Comparison of ENCODE assay signal across 16 cellular contexts in genomic region chr2:61218076-61218816, GRCh38. TPM values are rescaled to one million over a fixed set of nuclear protein-coding genes. Genes with fewer than 3 reads are reported as not detected.
A peak's percentile ranks its signal among the peaks of the same experiment; 100 is the strongest.
DNase-seq lines count a peak whose midpoint lies in the region; ATAC-seq and TF ChIP-seq lines count a peak whose summit lies in the region.
"Had no signal": no experiment of that assay in that cellular context is flagged by ENCODE, and none has a peak within 500 bp of the region (broad histone marks: within the 10 kb centered on the region; RNA-seq: fewer than 3 reads in every experiment).

No MANE protein-coding gene starts in this region.

- ATAC-seq in PC-3 (no peak; the same call in 1 of the 2 replicates), GM19023 (IDR thresholded peaks at IDR 0.05; ENCODE audit: unreplicated experiment) (no peak), GM21825 (IDR thresholded peaks at IDR 0.05; ENCODE audit: unreplicated experiment) (no peak)
- ATAC-seq: HCT116 had no signal

- DNase-seq in PC-3: no peak
- no peak for DNase-seq in colonic mucosa
- no peak for DNase-seq in hepatocyte (ENCODE audit: low spot score)
- no peak for DNase-seq in transverse colon
- no peak for DNase-seq in DMS79 (lab: John Stamatoyannopoulos, UW)
- DNase-seq: ACHN; AML-193; DMS79 treated with DMSO at 0.1 percent for 48 hours; NCI-H1417; NCI-H187 treated with DMSO at 0.1 percent for 48 hours; NK-92 treated with Interleukin-12 subunit alpha and Interleukin-12 subunit beta, amount 100 ng/mL, for 24 hours had no signal

- CTCF ChIA-PET in PC-3 (lab: Charles Lee): no interaction called here

- H3K79me2 ChIP-seq in PC-3 (ENCODE audit: low read length) (no peaks in the 10 kb centered on the region), hepatocyte (no peaks in the 10 kb centered on the region)

- H3K4me2 ChIP-seq in PC-3 (ENCODE audit: low read length) (no peak overlapping the region), hepatocyte (no peak overlapping the region)

- H3K4me3 ChIP-seq in PC-3 (ENCODE audit: low read length): no peak overlapping the region
- H3K4me3 ChIP-seq in colonic mucosa: no peak overlapping the region
- H3K4me3 ChIP-seq in hepatocyte: no peak overlapping the region
- H3K4me3 ChIP-seq in transverse colon: no peak overlapping the region
- H3K4me3 ChIP-seq: GM23248, SK-N-MC had no signal

- POLR2A ChIA-PET in PC-3 (lab: Charles Lee; ENCODE audit: unreplicated experiment): no interaction called here

- H3K9me2 ChIP-seq in PC-3 (replicated peaks; ENCODE audit: low read length) (no peaks in the 10 kb centered on the region), hepatocyte (replicated peaks; ENCODE audit: insufficient read depth) (no peaks in the 10 kb centered on the region)

- H3K9me3 ChIP-seq in PC-3 (ENCODE audit: low read length): no peaks in the 10 kb centered on the region
- no peaks in the 10 kb centered on the region for H3K9me3 ChIP-seq in colonic mucosa
- no peaks in the 10 kb centered on the region for H3K9me3 ChIP-seq in hepatocyte (ENCODE audit: low read depth)
- H3K9me3 ChIP-seq in transverse colon: no peaks in the 10 kb centered on the region

- no peaks in the 10 kb centered on the region for H3K27me3 ChIP-seq in PC-3 (ENCODE audit: low read length)
- no peaks in the 10 kb centered on the region for H3K27me3 ChIP-seq in colonic mucosa
- no peaks in the 10 kb centered on the region for H3K27me3 ChIP-seq in hepatocyte
- H3K27me3 ChIP-seq in transverse colon: no peaks in the 10 kb centered on the region

- intact Hi-C loops in PC-3 (cut with micrococcal nuclease): no loop called here
- intact Hi-C loops in colonic mucosa (cut with DNase I): no loop called here
- intact Hi-C loops in transverse colon (cut with DNase I; ENCODE audit: low total_unique reads): no loop called here

- no peaks in the 10 kb centered on the region for H4K20me1 ChIP-seq in PC-3 (ENCODE audit: low read length)
- no peaks in the 10 kb centered on the region for H4K20me1 ChIP-seq in hepatocyte (ENCODE audit: insufficient read depth, poor library complexity, severe bottlenecking)

- no peak for TF ChIP-seq POLR2A in transverse colon (IDR thresholded peaks at IDR 0.05)

- no peaks in the 10 kb centered on the region for H3F3A ChIP-seq in PC-3 (ENCODE audit: low read length, unreplicated experiment)

- H3K9ac ChIP-seq in PC-3 (ENCODE audit: low read length): no peak overlapping the region
- peak overlapping the region in 1 of 2 donors; percentile 12 for H3K9ac ChIP-seq in colonic mucosa (ENCODE audit: low read depth in 2 of 2, low read length in 2 of 2)
- H3K9ac ChIP-seq: GM23248 had no signal

- BruUV-seq in PC-3 (replicated peaks; lab: Mats Ljungman, UMichigan): no TSS peak

- no peak overlapping the region for H2AFZ ChIP-seq in PC-3 (ENCODE audit: low read length)
- no peak overlapping the region for H2AFZ ChIP-seq in hepatocyte
- H2AFZ ChIP-seq: GM23248 had no signal

- H3K36me3 ChIP-seq in PC-3 (ENCODE audit: low read depth, low read length): peaks cover 33% of the 10 kb centered on the region; the same call in 1 of the 2 replicates
- no peaks in the 10 kb centered on the region for H3K36me3 ChIP-seq in colonic mucosa
- no peaks in the 10 kb centered on the region for H3K36me3 ChIP-seq in hepatocyte (replicated peaks; ENCODE audit: insufficient read depth, low read depth)
- peaks cover 0 to 47% (median 7%) of the 10 kb centered on the region in 4 donors for H3K36me3 ChIP-seq in transverse colon

- WGBS in hepatocyte (ENCODE audit: low lambda C conversion rate, missing lambda C conversion rate): over 99% methylated on average over 4 of the region's 4 CpGs
- WGBS in transverse colon (ENCODE audit: low coverage in 1 of 2), 2 donors: 80 to 95% methylated on average over 4 of the region's 4 CpGs

- H3K4me1 ChIP-seq in PC-3 (ENCODE audit: insufficient read depth, low read length) (peaks cover 19% of the 10 kb centered on the region), colonic mucosa (no peaks in the 10 kb centered on the region), hepatocyte (ENCODE audit: insufficient read depth) (no peaks in the 10 kb centered on the region), transverse colon (peaks cover 0 to 5% (median 0%) of the 10 kb centered on the region in 4 donors)

- H3K27ac ChIP-seq in PC-3 (ENCODE audit: low read length): peak overlapping the region; percentile 28
- peak overlapping the region; percentile 50 for H3K27ac ChIP-seq in colonic mucosa
- H3K27ac ChIP-seq in hepatocyte: peak overlapping the region; percentile 54
- H3K27ac ChIP-seq in transverse colon: peak overlapping the region; percentile 30 to 65 (median 49)
- H3K27ac ChIP-seq: GM23248, SK-N-MC had no signal

- TF ChIP-seq CTCF in PC-3 (conservative IDR thresholded peaks at IDR 0.05; ENCODE audit: low read depth, low read length): no peak
- no peak for TF ChIP-seq CTCF in colonic mucosa (IDR thresholded peaks at IDR 0.05)
- TF ChIP-seq CTCF in hepatocyte (IDR thresholded peaks at IDR 0.05; ENCODE audit: poor library complexity): no peak
- TF ChIP-seq CTCF in transverse colon (IDR thresholded peaks at IDR 0.05): no peak

- no peak for TF ChIP-seq EP300 in transverse colon (IDR thresholded peaks at IDR 0.05; ENCODE audit: low read depth)

- in situ Hi-C loops in transverse colon (cut with MboI; ENCODE audit: low pct_ligation_motif_present in 1 of 4, low pct_unique_long_range_greater_than_20kb in 1 of 4, low sequenced_read_pairs in 3 of 4): no loop called here

RNA-seq across cellular contexts. Expression of gene C2orf74, which starts 56.3 kb away (rescaled TPM):
- total RNA-seq in PC-3 (2014; rRNA removed) (12.2 and 16.8 TPM in 2 replicates), colonic mucosa (1 to 10 TPM in 1 of 2 donors, under 1 TPM in 1; 0.72 to 2.9 TPM), hepatocyte (5.1 and 6.2 TPM in 2 replicates), transverse colon (1 to 10 TPM in 3 of 4 donors, not detected in 1; 4.2 to 7.1 (median 6.7) TPM)
- polyA plus RNA-seq in hepatocyte: 10.2 and 12.4 TPM in 2 replicates
